8 cellular contexts compared by ENCODE assay signal in genomic region chr21:21163904-21164303, GRCh38.
DNase-seq lines count a peak whose midpoint lies in the region; ATAC-seq and TF ChIP-seq lines count a peak whose summit lies in the region.

No MANE protein-coding gene starts in this region.

- H3K4me3 ChIP-seq in HAP-1 (no peak overlapping the region), stomach (no peak overlapping the region)

- no peaks in the 10 kb centered on the region for H3K36me3 ChIP-seq in HAP-1 (replicated peaks)
- H3K36me3 ChIP-seq in stomach = no peaks in the 10 kb centered on the region

- DNase-seq in D341Med (ENCODE audit: low spot score) (peak; percentile 68), HAP-1 (ENCODE audit: low spot score in 2 of 2) (peak; percentile 6 to 44), NCI-H1417 treated with DMSO at 0.1 percent for 48 hours (lab: John Stamatoyannopoulos, UW) (peak; percentile 26), SW480 (ENCODE audit: low spot score) (peak; percentile 62), cerebellar cortex (ENCODE audit: low spot score) (peak; percentile 50), left lobe of liver (ENCODE audit: low spot score) (no peak), stomach (peak; percentile 26), posterior vena cava (ENCODE audit: low spot score) (no peak)

- H3K4me1 ChIP-seq in HAP-1 (no peaks in the 10 kb centered on the region), stomach (peaks cover 0 to 7% (median 0%) of the 10 kb centered on the region in 4 donors)

- WGBS in stomach, 5 donors = 7 to 23% (median 10%) methylated on average over 1 of the region's 1 CpG

- TF ChIP-seq POLR2A in stomach (IDR thresholded peaks at IDR 0.05) = no peak

- peak; percentile 87 for ATAC-seq in left lobe of liver

- H3K27me3 ChIP-seq in HAP-1 (ENCODE audit: low read depth) = no peaks in the 10 kb centered on the region
- no peaks in the 10 kb centered on the region for H3K27me3 ChIP-seq in stomach

- TF ChIP-seq EP300 in stomach (IDR thresholded peaks at IDR 0.05) = no peak

- no peaks in the 10 kb centered on the region for H3K9me3 ChIP-seq in HAP-1
- H3K9me3 ChIP-seq in stomach = no peaks in the 10 kb centered on the region

- H3K27ac ChIP-seq in stomach = no peak overlapping the region

- TF ChIP-seq CTCF in stomach (IDR thresholded peaks at IDR 0.05) = peak in 4 of 7 experiments; percentile 27 to 49 (median 43)

- in situ Hi-C loops in HAP-1 (cut with MboI; ENCODE audit: low sequenced_read_pairs) = no loop called here

- intact Hi-C loops in stomach (cut with DNase I; ENCODE audit: low total_unique reads) (no loop called here), posterior vena cava (cut with DNase I) (no loop called here)

Comparison
In these comparisons a context has a peak if more than half of its experiments do, and no peak if none do; other contexts are left out.
1. DNase-seq: peak in D341Med (single experiment), HAP-1 (2 of 2), NCI-H1417 treated with DMSO at 0.1 percent for 48 hours (single experiment), SW480 (single experiment), cerebellar cortex (single experiment) and stomach (single experiment); none in left lobe of liver (single experiment) and posterior vena cava (single experiment).